30 cellular contexts compared by ENCODE assay signal in genomic region chr6:137702791-137703424, GRCh38.
DNase-seq lines count a peak whose midpoint lies in the region; ATAC-seq and TF ChIP-seq lines count a peak whose summit lies in the region.
"Had no signal": no experiment of that assay in that cellular context is flagged by ENCODE, and none has a peak within 500 bp of the region (broad histone marks: within the 10 kb centered on the region; RNA-seq: fewer than 3 reads in every experiment).

No MANE protein-coding gene starts in this region.

- in situ Hi-C loops in mammary epithelial cell (cut with MboI; ENCODE audit: low sequenced_read_pairs in 2 of 2), result loop anchor here in 1 of 2 donors (25.0 kb wide), 1 partner anchor 409 kb away; the partner anchor contains the start of gene PERP

- WGBS in mammary epithelial cell (ENCODE audit: low coverage, missing lambda C conversion rate), result no CpG with 5 or more reads among the region's 1 CpG
- WGBS in right cardiac atrium, result 90% methylated on average over 1 of the region's 1 CpG

- H3K9me3 Mint-ChIP-seq in MCF 10A (ENCODE audit: unreplicated experiment), result no peaks in the 10 kb centered on the region
- H3K9me3 Mint-ChIP-seq in central memory CD8-positive, alpha-beta T cell, result no peaks in the 10 kb centered on the region
- no peaks in the 10 kb centered on the region for H3K9me3 Mint-ChIP-seq in stimulated activated naive B cell treated with anti-CD40 and anti-IgM and Interleukin-4, amounts not matched to agents 10 μg/mL and 1 μg/mL and 100 μg/mL, for 72 hours
- H3K9me3 Mint-ChIP-seq in activated naive CD4-positive, alpha-beta T cell treated with anti-CD3 and anti-CD28 coated beads, Interleukin-2, amount 10 ng/mL, durations not matched to agents 7 days and 5 days, result no peaks in the 10 kb centered on the region
- H3K9me3 Mint-ChIP-seq: activated B cell treated with CpG ODN at 0.5 μM for 24 hours; activated naive CD4-positive, alpha-beta T cell treated with anti-CD3 and anti-CD28 coated beads, Interleukin-2, amount 50 U/mL, for 72 hours; activated T-cell treated with anti-CD3 and anti-CD28 coated beads, Interleukin-2, amount 50 U/mL, for 4 hours; CD4-positive, alpha-beta T cell; immature natural killer cell; naive thymus-derived CD8-positive, alpha-beta T cell had no signal

- H3K36me3 ChIP-seq in mammary epithelial cell (ENCODE audit: insufficient read depth, low read length), result no peaks in the 10 kb centered on the region
- H3K36me3 ChIP-seq: spleen had no signal

- no peak overlapping the region for H3K4me3 Mint-ChIP-seq in MCF 10A (ENCODE audit: unreplicated experiment)
- no peak overlapping the region for H3K4me3 Mint-ChIP-seq in central memory CD8-positive, alpha-beta T cell
- H3K4me3 Mint-ChIP-seq in stimulated activated naive B cell treated with anti-CD40 and anti-IgM and Interleukin-4, amounts not matched to agents 10 μg/mL and 1 μg/mL and 100 μg/mL, for 72 hours, result no peak overlapping the region
- no peak overlapping the region for H3K4me3 Mint-ChIP-seq in activated naive CD4-positive, alpha-beta T cell treated with anti-CD3 and anti-CD28 coated beads, Interleukin-2, amount 10 ng/mL, durations not matched to agents 7 days and 5 days
- H3K4me3 Mint-ChIP-seq: activated B cell treated with CpG ODN at 0.5 μM for 24 hours; activated T-cell treated with anti-CD3 and anti-CD28 coated beads, Interleukin-2, amount 50 U/mL, for 4 hours; CD4-positive, alpha-beta T cell; immature natural killer cell; naive thymus-derived CD8-positive, alpha-beta T cell had no signal

- no peak overlapping the region for H3K4me3 ChIP-seq in mammary epithelial cell (replicated peaks in 1 of 3; ENCODE audit: insufficient read depth in 1 of 3, low read depth in 2 of 3, low read length in 3 of 3)
- H3K4me3 ChIP-seq in right cardiac atrium (ENCODE audit: low read length), result no peak overlapping the region
- H3K4me3 ChIP-seq: coronary artery, spleen had no signal

- intact Hi-C loops in mammary epithelial cell (cut with micrococcal nuclease) (no loop called here), MCF 10A (cut with micrococcal nuclease) (no loop called here), right cardiac atrium (cut with DNase I) (no loop called here)

- peaks cover 10% of the 10 kb centered on the region for H3K4me1 Mint-ChIP-seq in MCF 10A (ENCODE audit: insufficient read depth, unreplicated experiment)
- peaks cover 24% of the 10 kb centered on the region for H3K4me1 Mint-ChIP-seq in central memory CD8-positive, alpha-beta T cell
- H3K4me1 Mint-ChIP-seq in stimulated activated naive B cell treated with anti-CD40 and anti-IgM and Interleukin-4, amounts not matched to agents 10 μg/mL and 1 μg/mL and 100 μg/mL, for 72 hours, result peaks cover 50 to 65% of the 10 kb centered on the region in 2 donors
- H3K4me1 Mint-ChIP-seq in activated naive CD4-positive, alpha-beta T cell treated with anti-CD3 and anti-CD28 coated beads, Interleukin-2, amount 10 ng/mL, durations not matched to agents 7 days and 5 days, result peaks cover 55% of the 10 kb centered on the region

- no peaks in the 10 kb centered on the region for H4K20me1 ChIP-seq in mammary epithelial cell (ENCODE audit: insufficient read depth, low read length)

- H3K79me2 ChIP-seq in mammary epithelial cell (ENCODE audit: insufficient read depth, low read length), result no peaks in the 10 kb centered on the region

- no peak overlapping the region for H3K4me2 ChIP-seq in mammary epithelial cell (ENCODE audit: insufficient read depth, low read depth, low read length)

- CTCF ChIA-PET in mammary epithelial cell (lab: Charles Lee; ENCODE audit: low non-redundant PET) (interaction anchor here (0.5 to 0.7 kb wide), 3 partner anchors 15 to 209 kb away, joined by 3 to 9 read pairs (median 7); no protein-coding TSS in a partner anchor), MCF 10A (lab: Yijun Ruan, JAX) (interaction anchor here (0.5 to 1.2 kb wide), 4 partner anchors 10 to 274 kb away, joined by 3 to 5 read pairs (median 3); no protein-coding TSS in a partner anchor)
- CTCF ChIA-PET in activated naive CD4-positive, alpha-beta T cell treated with anti-CD3 and anti-CD28 coated beads, Interleukin-2, amount 10 ng/mL, durations not matched to agents 7 days and 5 days (lab: Charles Lee), result interaction anchor here (0.8 to 0.9 kb wide), 2 partner anchors 97 to 168 kb away, joined by 3 to 4 read pairs; no protein-coding TSS in a partner anchor

- dilution Hi-C loops in mammary epithelial cell (cut with HindIII; ENCODE audit: low sequenced_read_pairs), result no loop called here

- no peaks in the 10 kb centered on the region for H3K9me3 ChIP-seq in mammary epithelial cell (replicated peaks; ENCODE audit: insufficient read depth, low read length)
- H3K9me3 ChIP-seq in right cardiac atrium (ENCODE audit: control insufficient read depth, low read length), result no peaks in the 10 kb centered on the region
- H3K9me3 ChIP-seq: spleen had no signal

- H3K27ac Mint-ChIP-seq in MCF 10A (ENCODE audit: low read depth, unreplicated experiment), result no peak overlapping the region
- H3K27ac Mint-ChIP-seq in central memory CD8-positive, alpha-beta T cell (ENCODE audit: low read depth), result peak overlapping the region; percentile 1
- peak overlapping the region; percentile 16 for H3K27ac Mint-ChIP-seq in stimulated activated naive B cell treated with anti-CD40 and anti-IgM and Interleukin-4, amounts not matched to agents 10 μg/mL and 1 μg/mL and 100 μg/mL, for 72 hours
- H3K27ac Mint-ChIP-seq in activated naive CD4-positive, alpha-beta T cell treated with anti-CD3 and anti-CD28 coated beads, Interleukin-2, amount 10 ng/mL, durations not matched to agents 7 days and 5 days, result no peak overlapping the region
- H3K27ac Mint-ChIP-seq: activated B cell treated with CpG ODN at 0.5 μM for 24 hours; activated naive CD4-positive, alpha-beta T cell treated with anti-CD3 and anti-CD28 coated beads, Interleukin-2, amount 50 U/mL, for 72 hours; CD4-positive, alpha-beta T cell; immature natural killer cell had no signal

- no peak overlapping the region for H3K27ac ChIP-seq in mammary epithelial cell (ENCODE audit: insufficient read depth, low read depth, low read length)
- H3K27ac ChIP-seq in right cardiac atrium (ENCODE audit: low read length), result peak overlapping the region; percentile 62
- H3K27ac ChIP-seq: spleen had no signal

- no peaks in the 10 kb centered on the region for H3K36me3 Mint-ChIP-seq in MCF 10A (ENCODE audit: insufficient read depth, unreplicated experiment)
- peaks cover 8% of the 10 kb centered on the region for H3K36me3 Mint-ChIP-seq in central memory CD8-positive, alpha-beta T cell (ENCODE audit: insufficient read depth)
- H3K36me3 Mint-ChIP-seq in stimulated activated naive B cell treated with anti-CD40 and anti-IgM and Interleukin-4, amounts not matched to agents 10 μg/mL and 1 μg/mL and 100 μg/mL, for 72 hours, result no peaks in the 10 kb centered on the region
- H3K36me3 Mint-ChIP-seq in activated naive CD4-positive, alpha-beta T cell treated with anti-CD3 and anti-CD28 coated beads, Interleukin-2, amount 10 ng/mL, durations not matched to agents 7 days and 5 days, result no peaks in the 10 kb centered on the region
- H3K36me3 Mint-ChIP-seq: immature natural killer cell; naive thymus-derived CD8-positive, alpha-beta T cell had no signal

- DNase-seq in mammary epithelial cell (peak; percentile 32), MCF 10A (ENCODE audit: unreplicated experiment) (no peak), right cardiac atrium (no peak), NCI-H2029 treated with DMSO at 0.1 percent for 48 hours (lab: John Stamatoyannopoulos, UW) (no peak)
- DNase-seq in central memory CD8-positive, alpha-beta T cell (ENCODE audit: low spot score in 2 of 2), result no peak
- no peak for DNase-seq in stimulated activated naive B cell treated with anti-CD40 and anti-IgM and Interleukin-4, amounts not matched to agents 10 μg/mL and 1 μg/mL and 100 μg/mL, for 72 hours
- no peak for DNase-seq in activated naive CD4-positive, alpha-beta T cell treated with anti-CD3 and anti-CD28 coated beads, Interleukin-2, amount 10 ng/mL, durations not matched to agents 7 days and 5 days
- DNase-seq: 8988T; activated B cell treated with CpG ODN at 0.5 μM for 24 hours; activated CD4-positive, alpha-beta T cell treated with anti-CD3 and anti-CD28 coated beads, Interleukin-2, amount 50 U/mL, for 1 hour; activated T-cell treated with anti-CD3 and anti-CD28 coated beads, Interleukin-2, amount 50 U/mL, for 4 hours; anterior cingulate cortex; CD4-positive, alpha-beta T cell; effector memory CD4-positive, alpha-beta T cell; foreskin melanocyte; GOT3; hypothalamus; immature natural killer cell; naive thymus-derived CD8-positive, alpha-beta T cell; NCI-H1048; NCI-H187; NCI-H2171 treated with DMSO at 0.1 percent for 48 hours; NCI-H524 treated with DMSO at 0.1 percent for 48 hours; SHP77 treated with DMSO at 0.1 percent for 48 hours; spleen; stimulated activated CD4-positive, alpha-beta T cell treated with anti-CD3 and anti-CD28 coated beads, Interleukin-4, amount 100 ng/mL, for 1 hour had no signal

- POLR2A ChIA-PET in MCF 10A (lab: Yijun Ruan, JAX), result no interaction called here

- no peak for ATAC-seq in central memory CD8-positive, alpha-beta T cell (replicated peaks; ENCODE audit: extremely low read depth, poor library complexity, severe bottlenecking)
- no peak for ATAC-seq in right cardiac atrium
- ATAC-seq in stimulated activated naive B cell treated with anti-CD40 and anti-IgM and Interleukin-4, amounts not matched to agents 10 μg/mL and 1 μg/mL and 100 μg/mL, for 72 hours (replicated peaks), result no peak
- no peak for ATAC-seq in HG03045 (IDR thresholded peaks at IDR 0.05; ENCODE audit: unreplicated experiment)
- ATAC-seq: activated naive CD4-positive, alpha-beta T cell treated with anti-CD3 and anti-CD28 coated beads, Interleukin-2, amount 50 U/mL, for 72 hours; activated T-cell treated with anti-CD3 and anti-CD28 coated beads, Interleukin-2, amount 50 U/mL, for 4 hours; left lobe of liver; naive thymus-derived CD8-positive, alpha-beta T cell had no signal

- H3K4me1 ChIP-seq in mammary epithelial cell (ENCODE audit: insufficient read depth, low read length) (peaks cover 10% of the 10 kb centered on the region), right cardiac atrium (ENCODE audit: control insufficient read depth, insufficient read depth, low read length) (peaks cover 2% of the 10 kb centered on the region)

- no peak overlapping the region for H2AFZ ChIP-seq in mammary epithelial cell (ENCODE audit: low read depth, low read length)

- H3K27me3 ChIP-seq in mammary epithelial cell (ENCODE audit: insufficient read depth, low read length), result no peaks in the 10 kb centered on the region
- H3K27me3 ChIP-seq in right cardiac atrium (ENCODE audit: control insufficient read depth, insufficient read depth), result no peaks in the 10 kb centered on the region
- H3K27me3 ChIP-seq: spleen had no signal

- TF ChIP-seq CTCF in mammary epithelial cell (conservative IDR thresholded peaks at IDR 0.05 in 1 of 2, IDR thresholded peaks at IDR 0.05 in 1 of 2; ENCODE audit: extremely low read depth in 1 of 2, insufficient read depth in 1 of 2, low read depth in 1 of 2, low read length in 2 of 2), result no peak
- no peak for TF ChIP-seq CTCF in MCF 10A (IDR thresholded peaks at IDR 0.05; ENCODE audit: unreplicated experiment)

- no peaks in the 10 kb centered on the region for H3K27me3 Mint-ChIP-seq in MCF 10A (ENCODE audit: insufficient read depth, unreplicated experiment)
- peaks cover 10% of the 10 kb centered on the region for H3K27me3 Mint-ChIP-seq in central memory CD8-positive, alpha-beta T cell
- H3K27me3 Mint-ChIP-seq in stimulated activated naive B cell treated with anti-CD40 and anti-IgM and Interleukin-4, amounts not matched to agents 10 μg/mL and 1 μg/mL and 100 μg/mL, for 72 hours, result no peaks in the 10 kb centered on the region
- H3K27me3 Mint-ChIP-seq in activated naive CD4-positive, alpha-beta T cell treated with anti-CD3 and anti-CD28 coated beads, Interleukin-2, amount 10 ng/mL, durations not matched to agents 7 days and 5 days, result peaks cover 4% of the 10 kb centered on the region
- H3K27me3 Mint-ChIP-seq: activated B cell treated with CpG ODN at 0.5 μM for 24 hours; CD4-positive, alpha-beta T cell had no signal

- BruUV-seq in mammary epithelial cell (replicated peaks; lab: Mats Ljungman, UMichigan) (no TSS peak), MCF 10A (replicated peaks; lab: Mats Ljungman, UMichigan) (no TSS peak)

- no peak overlapping the region for H3K9ac ChIP-seq in mammary epithelial cell (ENCODE audit: insufficient read depth, low read length)

Comparison
In these comparisons a context has a peak if more than half of its experiments do, and no peak if none do; other contexts are left out.
1. H3K27ac Mint-ChIP-seq: peak in central memory CD8-positive, alpha-beta T cell (single experiment) and stimulated activated naive B cell treated with anti-CD40 and anti-IgM and Interleukin-4, amounts not matched to agents 10 μg/mL and 1 μg/mL and 100 μg/mL, for 72 hours (single experiment); none in MCF 10A (single experiment) and activated naive CD4-positive, alpha-beta T cell treated with anti-CD3 and anti-CD28 coated beads, Interleukin-2, amount 10 ng/mL, durations not matched to agents 7 days and 5 days (single experiment).